ENCODE assay signal across 1 cellular context in genomic region chr17:19677736-19678379, GRCh38.
TF ChIP-seq lines count a peak whose summit lies in the region.

No MANE protein-coding gene starts in this region.

TF ChIP-seq in GM23338, 12 proteins besides CTCF, POLR2A, EP300 and RAD21 (continued from another document):
- TF ChIP-seq ZNF462 (CRISPR knock-in tag; IDR thresholded peaks at IDR 0.05) = no peak
- no peak for TF ChIP-seq EZH2 (IDR thresholded peaks at IDR 0.05; ENCODE audit: low read depth, unreplicated experiment)
- TF ChIP-seq NANOG (IDR thresholded peaks at IDR 0.05; ENCODE audit: borderline replicate concordance) = no peak
- no peak for TF ChIP-seq CREB1 (CRISPR knock-in tag; IDR thresholded peaks at IDR 0.05; ENCODE audit: low read depth)
- no peak for TF ChIP-seq JUNB (IDR thresholded peaks at IDR 0.05; ENCODE audit: unreplicated experiment)
- no peak for TF ChIP-seq EZH2phosphoT487 (IDR thresholded peaks at IDR 0.05; ENCODE audit: unreplicated experiment)
TF ChIP-seq in GM23338: peak in this region for 0.
